ENCODE assay signal across 8 cellular contexts in the genomic region with DNA sequence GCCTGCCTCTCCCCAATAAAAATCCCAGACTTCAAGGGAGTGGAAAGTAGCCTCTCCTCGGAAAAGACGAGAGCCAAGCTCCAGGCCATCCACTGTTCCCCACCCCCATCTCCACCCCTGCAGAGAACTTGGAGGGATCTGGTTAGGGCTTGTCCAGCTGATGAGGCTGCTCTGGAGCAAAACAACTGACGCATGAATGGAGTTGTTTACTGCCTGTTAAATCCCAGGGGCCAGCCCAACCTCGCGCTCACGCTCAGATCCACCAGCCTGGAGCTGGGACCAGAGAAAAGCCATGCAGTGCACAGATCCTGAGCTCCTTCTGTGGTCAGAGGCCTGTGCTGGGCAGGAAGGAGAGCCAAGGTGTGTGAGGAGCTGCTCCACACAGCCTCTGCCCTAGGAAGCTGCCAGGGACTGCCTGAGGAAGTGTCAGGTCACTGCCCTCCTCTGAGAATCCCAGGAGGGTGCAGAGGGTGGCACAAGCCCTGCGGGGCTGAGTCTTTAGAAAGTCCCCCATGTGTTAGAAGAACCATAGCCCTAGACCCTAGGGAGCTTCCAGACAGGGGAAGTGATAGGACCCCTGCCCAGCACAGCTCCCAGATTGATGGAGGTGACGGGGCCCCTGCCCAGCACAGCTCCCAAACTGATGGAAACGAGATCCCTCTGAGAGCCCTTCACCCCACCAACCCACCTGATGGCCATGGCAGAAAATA.
A peak's percentile ranks its signal among the peaks of the same experiment; 100 is the strongest.
DNase-seq lines count a peak whose midpoint lies in the region; ATAC-seq and TF ChIP-seq lines count a peak whose summit lies in the region.

No MANE protein-coding gene starts in this region.

- no peak overlapping the region for H2AK5ac ChIP-seq in trophoblast cell (ENCODE audit: low read length)

- H3K4me2 ChIP-seq in BLaER1 treated with 17β-estradiol and CSF1 and Interleukin-3, amounts not matched to agents 10 nM and 100 nM, result peak overlapping the region; percentile 87 to 98 (median 94)
- no peak overlapping the region for H3K4me2 ChIP-seq in trophoblast cell (ENCODE audit: low read length)

- no peak overlapping the region for H2BK5ac ChIP-seq in trophoblast cell (ENCODE audit: low read depth, low read length, poor library complexity)

- no peaks in the 10 kb centered on the region for H3K79me2 ChIP-seq in trophoblast cell (ENCODE audit: control insufficient read depth, insufficient read depth, low read length, poor library complexity)

- no peak overlapping the region for H2BK12ac ChIP-seq in trophoblast cell (ENCODE audit: low read length)

- H3K4me3 ChIP-seq in BLaER1 treated with 17β-estradiol and CSF1 and Interleukin-3, amounts not matched to agents 10 nM and 100 nM, result peak overlapping the region in 5 of 10 experiments; percentile 11 to 36 (median 20); a peak in 7 of 20 replicates
- H3K4me3 ChIP-seq in gastroesophageal sphincter (no peak overlapping the region), trophoblast cell (ENCODE audit: low read depth, low read length) (no peak overlapping the region)

- H3K36me3 ChIP-seq in BLaER1 treated with 17β-estradiol and CSF1 and Interleukin-3, amounts not matched to agents 10 nM and 100 nM, result peaks cover 15 to 84% (median 66%) of the 10 kb centered on the region in 11 experiments
- H3K36me3 ChIP-seq in gastroesophageal sphincter, result peaks cover 0 to 7% of the 10 kb centered on the region in 2 donors
- H3K36me3 ChIP-seq in trophoblast cell (ENCODE audit: control insufficient read depth in 1 of 2, insufficient read depth in 2 of 2, low read length in 2 of 2), result peaks cover 25 to 27% of the 10 kb centered on the region in 2 experiments

- peak overlapping the region; percentile 28 to 88 (median 78); a peak in 20 of 22 replicates for H3K27ac ChIP-seq in BLaER1 treated with 17β-estradiol and CSF1 and Interleukin-3, amounts not matched to agents 10 nM and 100 nM
- H3K27ac ChIP-seq in gastroesophageal sphincter, result peak overlapping the region; percentile 26 to 85 (median 77)
- H3K27ac ChIP-seq in trophoblast cell (ENCODE audit: low read depth, low read length), result peak overlapping the region; percentile 18

- peak; percentile 90 for ATAC-seq in gastroesophageal sphincter
- ATAC-seq in GM21447 (IDR thresholded peaks at IDR 0.05; ENCODE audit: unreplicated experiment), result no peak
- no peak for ATAC-seq in GM18858 (IDR thresholded peaks at IDR 0.05; ENCODE audit: unreplicated experiment)

- no peak overlapping the region for H3K4ac ChIP-seq in trophoblast cell (ENCODE audit: low read depth, low read length)

- no peak overlapping the region for H3K14ac ChIP-seq in trophoblast cell (ENCODE audit: low read length)

- H3K9me3 ChIP-seq in BLaER1 treated with 17β-estradiol and CSF1 and Interleukin-3, amounts not matched to agents 10 nM and 100 nM (replicated peaks in 1 of 11), result peaks cover 0 to 10% (median 5%) of the 10 kb centered on the region in 11 experiments; a peak in 7 of 22 replicates
- H3K9me3 ChIP-seq in gastroesophageal sphincter, result no peaks in the 10 kb centered on the region
- H3K9me3 ChIP-seq in trophoblast cell (ENCODE audit: insufficient read depth, low read depth, low read length), result peaks cover 7% of the 10 kb centered on the region

- H3K79me1 ChIP-seq in trophoblast cell (ENCODE audit: low read length), result no peaks in the 10 kb centered on the region

- no peak overlapping the region for H4K12ac ChIP-seq in trophoblast cell (ENCODE audit: low read depth, low read length)

- DNase-seq in T1000 (lab: John Stamatoyannopoulos, UW), result peak; percentile 21
- DNase-seq in trophoblast cell, result no peak
- DNase-seq in SIG-M5 (lab: John Stamatoyannopoulos, UW), result no peak
- DNase-seq in NAMALWA (ENCODE audit: low spot score), result no peak

- WGBS in gastroesophageal sphincter (ENCODE audit: low coverage in 1 of 2), 2 donors, result 83% methylated on average over 1 of the region's 9 CpGs; no CpG with 5 or more reads in 1 of the 2 donors
- no CpG with 5 or more reads among the region's 9 CpGs for WGBS in trophoblast cell (ENCODE audit: extremely low coverage, insufficient coverage, insufficient read length)

- no peaks in the 10 kb centered on the region for H3K27me3 ChIP-seq in BLaER1 treated with 17β-estradiol and CSF1 and Interleukin-3, amounts not matched to agents 10 nM and 100 nM
- no peaks in the 10 kb centered on the region for H3K27me3 ChIP-seq in gastroesophageal sphincter
- H3K27me3 ChIP-seq in trophoblast cell (ENCODE audit: insufficient read depth, low read length), result no peaks in the 10 kb centered on the region

- no peak for TF ChIP-seq POLR2A in gastroesophageal sphincter (IDR thresholded peaks at IDR 0.05)

- peaks cover 74 to 100% (median 93%) of the 10 kb centered on the region in 10 experiments for H3K4me1 ChIP-seq in BLaER1 treated with 17β-estradiol and CSF1 and Interleukin-3, amounts not matched to agents 10 nM and 100 nM
- H3K4me1 ChIP-seq in gastroesophageal sphincter (peaks cover 0 to 89% (median 59%) of the 10 kb centered on the region in 3 donors), trophoblast cell (ENCODE audit: control insufficient read depth in 1 of 2, insufficient read depth in 2 of 2, low read length in 2 of 2) (peaks cover 14 to 27% of the 10 kb centered on the region in 2 experiments)

- no peak for TF ChIP-seq EP300 in gastroesophageal sphincter (IDR thresholded peaks at IDR 0.05)

- TF ChIP-seq CTCF in gastroesophageal sphincter (IDR thresholded peaks at IDR 0.05), result no peak

- no peak overlapping the region for H3K23ac ChIP-seq in trophoblast cell (ENCODE audit: low read length)

- H4K8ac ChIP-seq in trophoblast cell (ENCODE audit: low read depth, low read length), result no peak overlapping the region

- H4K20me1 ChIP-seq in BLaER1 treated with 17β-estradiol and CSF1 and Interleukin-3, amounts not matched to agents 10 nM and 100 nM, result peaks cover 0 to 75% (median 36%) of the 10 kb centered on the region in 11 experiments; a peak in 16 of 22 replicates

- H4K91ac ChIP-seq in trophoblast cell (ENCODE audit: low read depth, low read length), result peak overlapping the region; percentile 56

- no peak overlapping the region for H2BK120ac ChIP-seq in trophoblast cell (ENCODE audit: insufficient read depth, low read length, poor library complexity)

- H3K9ac ChIP-seq in BLaER1 treated with 17β-estradiol and CSF1 and Interleukin-3, amounts not matched to agents 10 nM and 100 nM, result peak overlapping the region; percentile 15 to 69 (median 53); a peak in 18 of 22 replicates
- H3K9ac ChIP-seq in trophoblast cell (ENCODE audit: low read length), result no peak overlapping the region

- H3K18ac ChIP-seq in trophoblast cell (ENCODE audit: low read length), result no peak overlapping the region

- H2AFZ ChIP-seq in trophoblast cell (ENCODE audit: insufficient read depth, low read length, poor library complexity), result no peak overlapping the region

Comparison
In these comparisons a context has a peak if more than half of its experiments do, and no peak if none do; other contexts are left out.
1. H3K27ac ChIP-seq: peak in every context shown above with its lines; median percentile 78 in BLaER1 treated with 17β-estradiol and CSF1 and Interleukin-3, amounts not matched to agents 10 nM and 100 nM; 77 in gastroesophageal sphincter; 18 in trophoblast cell.